19 cellular contexts compared by ENCODE assay signal in genomic region chr19:49231389-49231788, GRCh38.
DNase-seq lines count a peak whose midpoint lies in the region; ATAC-seq and TF ChIP-seq lines count a peak whose summit lies in the region.
"Had no signal": no experiment of that assay in that cellular context is flagged by ENCODE, and none has a peak within 500 bp of the region (broad histone marks: within the 10 kb centered on the region; RNA-seq: fewer than 3 reads in every experiment).

No MANE protein-coding gene starts in this region.

- peaks cover 0 to 2% (median 0%) of the 10 kb centered on the region in 8 donors for H3K9me3 Mint-ChIP-seq in CD4-positive, alpha-beta memory T cell
- H3K9me3 Mint-ChIP-seq in activated B cell treated with CpG ODN at 0.5 μM for 24 hours (no peaks in the 10 kb centered on the region), endodermal cell (no peaks in the 10 kb centered on the region)

- H3K27ac ChIP-seq in CD4-positive, alpha-beta memory T cell (ENCODE audit: low read depth, low read length), result no peak overlapping the region
- H3K27ac ChIP-seq in endodermal cell (ENCODE audit: low read depth, low read length), result no peak overlapping the region
- H3K27ac ChIP-seq: right lobe of liver, thyroid gland had no signal

- no peak for TF ChIP-seq POLR2A in GM18505 (IDR thresholded peaks at IDR 0.05; ENCODE audit: borderline replicate concordance, extremely low read depth, insufficient read depth, insufficient read length)

- no peaks in the 10 kb centered on the region for H3K27me3 ChIP-seq in CD4-positive, alpha-beta memory T cell (ENCODE audit: insufficient read depth, low read length)
- H3K27me3 ChIP-seq in endodermal cell (ENCODE audit: control insufficient read depth, insufficient read depth, low read length, poor library complexity, severe bottlenecking), result peaks cover 11% of the 10 kb centered on the region
- H3K27me3 ChIP-seq: right lobe of liver, thyroid gland had no signal

- no peaks in the 10 kb centered on the region for H3K36me3 ChIP-seq in CD4-positive, alpha-beta memory T cell (ENCODE audit: insufficient read depth, low read length)
- no peaks in the 10 kb centered on the region for H3K36me3 ChIP-seq in endodermal cell (ENCODE audit: control insufficient read depth, insufficient read depth, low read length)
- H3K36me3 ChIP-seq: right lobe of liver, thyroid gland had no signal

- H3K9me3 ChIP-seq in CD4-positive, alpha-beta memory T cell (ENCODE audit: control insufficient read depth in 1 of 2, low read length in 2 of 2), result no peaks in the 10 kb centered on the region
- peaks cover 8% of the 10 kb centered on the region for H3K9me3 ChIP-seq in endodermal cell (ENCODE audit: control insufficient read depth, low read length)
- H3K9me3 ChIP-seq: right lobe of liver, thyroid gland had no signal

- intact Hi-C loops in CD4-positive, alpha-beta memory T cell (cut with micrococcal nuclease), result no loop called here
- intact Hi-C loops in activated B cell treated with CpG ODN at 0.5 μM for 24 hours (cut with micrococcal nuclease), result no loop called here

- peak; percentile 40 for ATAC-seq in activated B cell treated with CpG ODN at 0.5 μM for 24 hours (ENCODE audit: low read depth)
- ATAC-seq in GM18505 (IDR thresholded peaks at IDR 0.05; ENCODE audit: unreplicated experiment), result no peak
- no peak for ATAC-seq in GM21447 (IDR thresholded peaks at IDR 0.05; ENCODE audit: unreplicated experiment)
- ATAC-seq: left colon, right lobe of liver had no signal

- peak overlapping the region in 7 of 8 donors; percentile 32 to 75 (median 66) for H3K4me3 Mint-ChIP-seq in CD4-positive, alpha-beta memory T cell
- H3K4me3 Mint-ChIP-seq in activated B cell treated with CpG ODN at 0.5 μM for 24 hours, result no peak overlapping the region
- no peak overlapping the region for H3K4me3 Mint-ChIP-seq in endodermal cell
- H3K4me3 Mint-ChIP-seq: CD14-positive monocyte had no signal

- peak in 4 of 5 donors; percentile 18 to 30 (median 23) for DNase-seq in CD4-positive, alpha-beta memory T cell
- DNase-seq in GM10266 (ENCODE audit: extremely low spot score) (peak; percentile 57), activated B cell treated with CpG ODN at 0.5 μM for 24 hours (no peak), endodermal cell (peak; percentile 75), germinal center (ENCODE audit: low spot score) (no peak)
- DNase-seq: activated CD8-positive, alpha-beta memory T cell treated with anti-CD3 and anti-CD28 coated beads, Interleukin-2, amount 50 U/mL, for 48 hours; amygdala; DND-41; H7; KG1; left colon; NCI-H1417 treated with DMSO at 0.1 percent for 48 hours; NCI-H82; occipital lobe; thyroid gland had no signal

- no peaks in the 10 kb centered on the region for H3K36me3 Mint-ChIP-seq in CD4-positive, alpha-beta memory T cell
- H3K36me3 Mint-ChIP-seq in activated B cell treated with CpG ODN at 0.5 μM for 24 hours (ENCODE audit: low read depth) (no peaks in the 10 kb centered on the region), endodermal cell (ENCODE audit: low read depth) (no peaks in the 10 kb centered on the region)
- H3K36me3 Mint-ChIP-seq: CD14-positive monocyte had no signal

- no peak overlapping the region for H3K9ac ChIP-seq in endodermal cell (ENCODE audit: extremely low read depth, low read length, poor library complexity, severe bottlenecking)

- H3K4me1 ChIP-seq in CD4-positive, alpha-beta memory T cell (ENCODE audit: insufficient read depth, low read length), result peaks cover 21% of the 10 kb centered on the region
- H3K4me1 ChIP-seq in endodermal cell (ENCODE audit: control insufficient read depth, insufficient read depth, low read length), result peaks cover 5% of the 10 kb centered on the region
- H3K4me1 ChIP-seq: right lobe of liver, thyroid gland had no signal

- peaks cover 8 to 32% (median 13%) of the 10 kb centered on the region in 4 donors for H3K4me1 Mint-ChIP-seq in CD4-positive, alpha-beta memory T cell
- peaks cover 14% of the 10 kb centered on the region for H3K4me1 Mint-ChIP-seq in activated B cell treated with CpG ODN at 0.5 μM for 24 hours
- H3K4me1 Mint-ChIP-seq in endodermal cell, result peaks cover 3% of the 10 kb centered on the region
- H3K4me1 Mint-ChIP-seq: CD14-positive monocyte had no signal

- no peak overlapping the region for H3K4me3 ChIP-seq in CD4-positive, alpha-beta memory T cell (ENCODE audit: low read length in 2 of 2)
- no peak overlapping the region for H3K4me3 ChIP-seq in endodermal cell (ENCODE audit: low read length)
- H3K4me3 ChIP-seq: right lobe of liver, thyroid gland had no signal

- CTCF ChIA-PET in CD4-positive, alpha-beta memory T cell (lab: Charles Lee; ENCODE audit: partially characterized antibody), result no interaction called here
- CTCF ChIA-PET in activated B cell treated with CpG ODN at 0.5 μM for 24 hours (lab: Charles Lee), result no interaction called here

- H3K27me3 Mint-ChIP-seq in CD4-positive, alpha-beta memory T cell, result no peaks in the 10 kb centered on the region
- peaks cover 7% of the 10 kb centered on the region for H3K27me3 Mint-ChIP-seq in activated B cell treated with CpG ODN at 0.5 μM for 24 hours
- peaks cover 18% of the 10 kb centered on the region for H3K27me3 Mint-ChIP-seq in endodermal cell (ENCODE audit: insufficient read depth)

- POLR2A ChIA-PET in CD4-positive, alpha-beta memory T cell (lab: Charles Lee; ENCODE audit: partially characterized antibody), result no interaction called here
- POLR2A ChIA-PET in activated B cell treated with CpG ODN at 0.5 μM for 24 hours (lab: Charles Lee), result no interaction called here

- peak overlapping the region in 6 of 7 donors; percentile 10 to 89 (median 61) for H3K27ac Mint-ChIP-seq in CD4-positive, alpha-beta memory T cell
- peak overlapping the region; percentile 21 for H3K27ac Mint-ChIP-seq in activated B cell treated with CpG ODN at 0.5 μM for 24 hours
- no peak overlapping the region for H3K27ac Mint-ChIP-seq in endodermal cell

- WGBS in endodermal cell (ENCODE audit: insufficient coverage in 1 of 2, insufficient read length in 1 of 2), 2 experiments, result 90% methylated on average over 2 to 7 of the region's 7 CpGs

- TF ChIP-seq CTCF in GM10266 (IDR thresholded peaks at IDR 0.05; ENCODE audit: control insufficient read depth, insufficient read depth, low read depth, missing control alignments) (no peak), activated B cell treated with CpG ODN at 0.5 μM for 24 hours (IDR thresholded peaks at IDR 0.05) (no peak), endodermal cell (conservative IDR thresholded peaks at IDR 0.05) (no peak)

Comparison
In these comparisons a context has a peak if more than half of its experiments do, and no peak if none do; other contexts are left out.
1. DNase-seq: peak in CD4-positive, alpha-beta memory T cell (4 of 5), GM10266 (single experiment) and endodermal cell (single experiment); none in activated B cell treated with CpG ODN at 0.5 μM for 24 hours (single experiment) and germinal center (single experiment).
2. H3K4me3 Mint-ChIP-seq: peak in CD4-positive, alpha-beta memory T cell (7 of 8); none in activated B cell treated with CpG ODN at 0.5 μM for 24 hours (single experiment) and endodermal cell (single experiment).